8 cellular contexts compared by ENCODE assay signal in the genomic region with DNA sequence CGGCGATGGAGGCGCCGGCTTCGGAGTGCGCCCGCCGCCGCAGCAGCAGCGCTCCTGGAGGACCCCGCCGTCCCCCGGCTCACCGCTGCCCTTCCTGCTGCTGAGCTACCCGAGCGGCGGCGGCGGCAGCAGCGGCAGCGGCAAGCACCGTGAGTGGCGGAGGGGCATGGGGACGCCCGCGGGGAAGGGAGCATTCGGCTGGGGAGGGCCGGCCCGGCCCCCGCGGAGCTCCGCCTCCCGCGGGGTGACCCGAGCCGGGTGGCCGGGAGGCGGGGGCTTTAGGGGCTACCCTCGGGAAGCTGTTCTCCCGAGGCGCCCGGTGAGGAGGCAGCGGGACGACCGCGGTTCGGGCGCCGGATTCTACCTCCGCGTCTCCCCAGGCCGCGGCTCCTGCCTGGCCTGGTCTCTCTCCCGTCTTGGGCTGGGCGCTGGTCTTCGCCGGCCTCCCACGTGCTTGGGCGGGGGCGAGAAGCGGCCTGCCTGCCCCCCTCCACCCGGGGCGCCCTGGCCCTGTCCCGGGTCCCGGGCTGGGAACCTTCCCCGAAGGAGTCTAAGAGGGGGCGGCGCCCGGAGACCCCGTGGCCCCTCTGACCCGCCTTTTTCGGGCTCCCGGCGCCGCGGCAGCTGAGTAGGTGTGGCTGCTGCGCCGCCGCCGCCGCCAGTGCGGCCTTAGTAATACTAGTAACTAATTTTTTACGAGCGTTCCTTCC. TPM values are rescaled to one million over a fixed set of nuclear protein-coding genes. Genes with fewer than 3 reads are reported as not detected.
DNase-seq lines count a peak whose midpoint lies in the region; FAIRE-seq and TF ChIP-seq lines count a peak whose summit lies in the region.

No MANE protein-coding gene starts in this region.

- peak; percentile 87 for DNase-seq in GM10266 (ENCODE audit: extremely low spot score)
- DNase-seq in H7, result peak; percentile 93
- DNase-seq in LHCN-M2 (ENCODE audit: low read depth), result peak; percentile 78
- peak; percentile 66 for DNase-seq in T follicular helper cell (ENCODE audit: low read depth)
- peak; percentile 50 for DNase-seq in amniotic epithelial cell (ENCODE audit: low read depth)
- peak; percentile 77 for DNase-seq in left ventricle myocardium inferior
- DNase-seq in prostate gland (ENCODE audit: low spot score), result peak; percentile 62
- DNase-seq in D721Med (ENCODE audit: insufficient read length, low spot score), result no peak

- H3K36me3 ChIP-seq in H7 (replicated peaks; ENCODE audit: control insufficient read depth, insufficient read depth, low read length), result no peaks in the 10 kb centered on the region
- H3K36me3 ChIP-seq in left ventricle myocardium inferior, result no peaks in the 10 kb centered on the region
- no peaks in the 10 kb centered on the region for H3K36me3 ChIP-seq in prostate gland

- no peaks in the 10 kb centered on the region for H3K9me3 ChIP-seq in left ventricle myocardium inferior (replicated peaks)
- no peaks in the 10 kb centered on the region for H3K9me3 ChIP-seq in prostate gland

- H3K27me3 ChIP-seq in H7 (ENCODE audit: control insufficient read depth, insufficient read depth, low read length) (no peaks in the 10 kb centered on the region), left ventricle myocardium inferior (ENCODE audit: low read depth) (no peaks in the 10 kb centered on the region), prostate gland (replicated peaks; ENCODE audit: insufficient read depth) (no peaks in the 10 kb centered on the region)

- TF ChIP-seq CTCF in GM10266 (IDR thresholded peaks at IDR 0.05; ENCODE audit: control insufficient read depth, insufficient read depth, low read depth, missing control alignments) (peak; percentile 26), left ventricle myocardium inferior (IDR thresholded peaks at IDR 0.05; ENCODE audit: borderline replicate concordance) (no peak), prostate gland (IDR thresholded peaks at IDR 0.05) (peak in 1 of 4 experiments; percentile 9), D721Med (IDR thresholded peaks at IDR 0.05; ENCODE audit: insufficient read depth, missing control alignments) (no peak)

- H3K4me3 ChIP-seq in H7 (ENCODE audit: insufficient read depth, low read depth, low read length) (peak overlapping the region; percentile 81), left ventricle myocardium inferior (peak overlapping the region; percentile 91), prostate gland (peak overlapping the region; percentile 82 to 95)

- H3K27ac ChIP-seq in left ventricle myocardium inferior (replicated peaks) (peak overlapping the region; percentile 98), prostate gland (peak overlapping the region; percentile 92 to 97)

- no peak for FAIRE-seq in D721Med (lab: Jason Lieb, UNC)

- peak; percentile 34 for TF ChIP-seq POLR2A in prostate gland (IDR thresholded peaks at IDR 0.05)

- intact Hi-C loops in left ventricle myocardium inferior (cut with micrococcal nuclease), result no loop called here
- intact Hi-C loops in prostate gland (cut with DNase I), result loop anchor here (2.0 kb wide), 1 partner anchor 16 kb away; the partner anchor contains the start of gene UTP3

- peaks cover 32% of the 10 kb centered on the region for H3K4me1 ChIP-seq in left ventricle myocardium inferior
- H3K4me1 ChIP-seq in prostate gland (replicated peaks), result peaks cover 3% of the 10 kb centered on the region

- 0% methylated on average over 27 of the region's 84 CpGs for WGBS in prostate gland

RNA-seq across cellular contexts. Expression of gene RUFY3, which starts 16.5 kb away (rescaled TPM):
- total RNA-seq in H7 (2014; rRNA removed; shearing (Covaris generic)), result 32.7 and 38.4 TPM in 2 replicates
- 28.9 and 36.4 TPM in 2 replicates for total RNA-seq in LHCN-M2 (2014; rRNA removed)
- 11.5 TPM for polyA plus RNA-seq in LHCN-M2 (2012)
- total RNA-seq in left ventricle myocardium inferior, result 20.5 TPM
- total RNA-seq in prostate gland, result 100 to 1,000 TPM in 1 of 2 donors, 10 to 100 TPM in 1; 51.7 to 118 TPM

RNA-seq across cellular contexts. Expression of gene UTP3, which starts 17.0 kb away (rescaled TPM):
- 11.5 and 12.3 TPM in 2 replicates for total RNA-seq in H7 (2014; rRNA removed; shearing (Covaris generic))
- total RNA-seq in LHCN-M2 (2014; rRNA removed) (17.7 and 33.0 TPM in 2 replicates), left ventricle myocardium inferior (15.8 TPM), prostate gland (10 to 100 TPM; 13.4 to 19.7 TPM)
- polyA plus RNA-seq in LHCN-M2 (2012), result 24.1 TPM

RNA-seq across cellular contexts. Expression of gene JCHAIN, which starts 39.0 kb away (rescaled TPM):
- total RNA-seq in H7 (2014; rRNA removed; shearing (Covaris generic)), result not detected in 2 replicates
- total RNA-seq in LHCN-M2 (2014; rRNA removed) (not detected in 2 replicates), left ventricle myocardium inferior (6.9 TPM), prostate gland (1 to 10 TPM in 1 of 2 donors, under 1 TPM in 1; 0.62 to 2.0 TPM)
- 0.10 TPM for polyA plus RNA-seq in LHCN-M2 (2012)
